Comparison of ENCODE assay signal across 15 cellular contexts in the genomic region with DNA sequence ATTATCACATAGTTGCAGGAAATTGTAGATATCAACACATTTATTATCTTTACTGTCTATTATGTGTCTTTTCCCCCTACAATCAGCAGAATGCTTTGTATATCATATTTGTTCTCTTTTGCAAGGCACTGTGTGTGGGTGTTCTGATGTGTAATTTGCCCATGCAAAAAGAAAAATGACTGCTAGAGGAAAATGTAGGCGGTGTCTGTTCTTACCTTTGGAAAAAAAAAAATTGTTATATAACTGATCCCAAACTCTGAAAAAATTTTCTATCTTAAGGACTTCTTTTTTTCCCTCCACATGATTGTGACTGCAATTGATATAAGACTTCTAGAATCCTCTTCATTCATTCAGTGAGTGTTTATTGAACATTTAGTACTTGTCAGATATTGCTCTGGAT.
A peak's percentile ranks its signal among the peaks of the same experiment; 100 is the strongest.
DNase-seq lines count a peak whose midpoint lies in the region; ATAC-seq lines count a peak whose summit lies in the region.
"Had no signal": no experiment of that assay in that cellular context is flagged by ENCODE, and none has a peak within 500 bp of the region (broad histone marks: within the 10 kb centered on the region; RNA-seq: fewer than 3 reads in every experiment).

No MANE protein-coding gene starts in this region.

- H3K4me3 Mint-ChIP-seq in activated naive CD4-positive, alpha-beta T cell treated with anti-CD3 and anti-CD28 coated beads, Interleukin-2, amount 50 U/mL, for 24 hours: no peak overlapping the region
- H3K4me3 Mint-ChIP-seq: CD14-positive monocyte; CD4-positive, alpha-beta T cell; CD8-positive, alpha-beta memory T cell; HFFc6 had no signal

- H3K27ac Mint-ChIP-seq in activated naive CD4-positive, alpha-beta T cell treated with anti-CD3 and anti-CD28 coated beads, Interleukin-2, amount 50 U/mL, for 24 hours: peak overlapping the region; percentile 68
- H3K27ac Mint-ChIP-seq: CD14-positive monocyte; CD4-positive, alpha-beta T cell; HFFc6 had no signal

- DNase-seq in activated naive CD4-positive, alpha-beta T cell treated with anti-CD3 and anti-CD28 coated beads, Interleukin-2, amount 50 U/mL, for 16 hours: no peak
- DNase-seq in inferior parietal cortex (ENCODE audit: extremely low spot score): peak; percentile 58
- DNase-seq in superior temporal gyrus (ENCODE audit: extremely low spot score): peak; percentile 72
- no peak for DNase-seq in stimulated activated CD4-positive, alpha-beta T cell treated with anti-CD3 and anti-CD28 coated beads, Interleukin-4, amount 100 ng/mL, for 24 hours
- DNase-seq: BE2C; CD4-positive, alpha-beta T cell; CD8-positive, alpha-beta memory T cell; DMS53; DMS79 treated with DMSO at 0.1 percent for 48 hours; GF-D8; GOT3; HFFc6 had no signal

- ATAC-seq in GM18520 (IDR thresholded peaks at IDR 0.05; ENCODE audit: unreplicated experiment): no peak

- peaks cover 18% of the 10 kb centered on the region for H3K36me3 Mint-ChIP-seq in activated naive CD4-positive, alpha-beta T cell treated with anti-CD3 and anti-CD28 coated beads, Interleukin-2, amount 50 U/mL, for 24 hours
- H3K36me3 Mint-ChIP-seq: CD14-positive monocyte had no signal

- H3K9me3 Mint-ChIP-seq in activated naive CD4-positive, alpha-beta T cell treated with anti-CD3 and anti-CD28 coated beads, Interleukin-2, amount 50 U/mL, for 24 hours: peaks cover 3% of the 10 kb centered on the region
- H3K9me3 Mint-ChIP-seq: CD4-positive, alpha-beta T cell; HFFc6 had no signal

- peaks cover 14% of the 10 kb centered on the region for H3K4me1 Mint-ChIP-seq in activated naive CD4-positive, alpha-beta T cell treated with anti-CD3 and anti-CD28 coated beads, Interleukin-2, amount 50 U/mL, for 24 hours
- H3K4me1 Mint-ChIP-seq: CD14-positive monocyte had no signal

- no peaks in the 10 kb centered on the region for H3K27me3 Mint-ChIP-seq in activated naive CD4-positive, alpha-beta T cell treated with anti-CD3 and anti-CD28 coated beads, Interleukin-2, amount 50 U/mL, for 24 hours
- H3K27me3 Mint-ChIP-seq: CD4-positive, alpha-beta T cell; CD8-positive, alpha-beta memory T cell had no signal

Comparison
In these comparisons a context has a peak if more than half of its experiments do, and no peak if none do; other contexts are left out.
1. DNase-seq: peak in inferior parietal cortex (single experiment) and superior temporal gyrus (single experiment); none in activated naive CD4-positive, alpha-beta T cell treated with anti-CD3 and anti-CD28 coated beads, Interleukin-2, amount 50 U/mL, for 16 hours (single experiment) and stimulated activated CD4-positive, alpha-beta T cell treated with anti-CD3 and anti-CD28 coated beads, Interleukin-4, amount 100 ng/mL, for 24 hours (single experiment).